13 cellular contexts compared by ENCODE assay signal in genomic region chr20:49794336-49795124, GRCh38. TPM values are rescaled to one million over a fixed set of nuclear protein-coding genes. Genes with fewer than 3 reads are reported as not detected.
DNase-seq lines count a peak whose midpoint lies in the region; ATAC-seq and TF ChIP-seq lines count a peak whose summit lies in the region.
"Had no signal": no experiment of that assay in that cellular context is flagged by ENCODE, and none has a peak within 500 bp of the region (broad histone marks: within the 10 kb centered on the region; RNA-seq: fewer than 3 reads in every experiment).

No MANE protein-coding gene starts in this region.

- TF ChIP-seq CTCF in esophagus squamous epithelium (IDR thresholded peaks at IDR 0.05): no peak

- peak overlapping the region; percentile 9 for H3K27ac Mint-ChIP-seq in stimulated activated memory B cell treated with anti-CD40 and anti-IgM and Interleukin-4, amounts not matched to agents 10 μg/mL and 1 μg/mL and 100 μg/mL, for 72 hours

- peaks cover 5 to 31% (median 13%) of the 10 kb centered on the region in 3 donors for H3K4me1 ChIP-seq in esophagus squamous epithelium

- in situ Hi-C loops in ACHN (cut with HindIII; ENCODE audit: low pct_ligation_motif_present, low pct_unique_long_range_greater_than_20kb, low sequenced_read_pairs): no loop called here

- no peaks in the 10 kb centered on the region for H3K36me3 ChIP-seq in esophagus squamous epithelium

- H3K4me3 ChIP-seq in esophagus squamous epithelium: no peak overlapping the region
- H3K4me3 ChIP-seq: SK-N-MC had no signal

- 44 to 62% methylated on average over 10 of the region's 10 CpGs for WGBS in esophagus squamous epithelium, 2 donors

- ATAC-seq in activated CD4-positive, CD25-positive, alpha-beta regulatory T cell treated with anti-CD3 and anti-CD28 coated beads, Interleukin-2, amount 50 U/mL, for 24 hours: peak; percentile 74 to 90
- ATAC-seq in stimulated activated memory B cell treated with anti-CD40 and anti-IgM and Interleukin-4, amounts not matched to agents 10 μg/mL and 1 μg/mL and 100 μg/mL, for 72 hours: peak; percentile 75

- H3K27me3 ChIP-seq in esophagus squamous epithelium: no peaks in the 10 kb centered on the region

- intact Hi-C loops in esophagus squamous epithelium (cut with DNase I): no loop called here

- H3K4me1 Mint-ChIP-seq in stimulated activated memory B cell treated with anti-CD40 and anti-IgM and Interleukin-4, amounts not matched to agents 10 μg/mL and 1 μg/mL and 100 μg/mL, for 72 hours: peaks cover 48% of the 10 kb centered on the region

- TF ChIP-seq POLR2A in esophagus squamous epithelium (IDR thresholded peaks at IDR 0.05): no peak

- peak overlapping the region; percentile 34 to 75 (median 62) for H3K27ac ChIP-seq in esophagus squamous epithelium
- H3K27ac ChIP-seq: KMS-11, SK-N-MC had no signal

- no peaks in the 10 kb centered on the region for H3K9me3 ChIP-seq in esophagus squamous epithelium

- H3K27me3 Mint-ChIP-seq in stimulated activated memory B cell treated with anti-CD40 and anti-IgM and Interleukin-4, amounts not matched to agents 10 μg/mL and 1 μg/mL and 100 μg/mL, for 72 hours: no peaks in the 10 kb centered on the region

- DNase-seq in activated CD4-positive, CD25-positive, alpha-beta regulatory T cell (lab: John Stamatoyannopoulos, UW): no peak
- peak; percentile 75 for DNase-seq in SKM-1 (lab: John Stamatoyannopoulos, UW; ENCODE audit: unreplicated experiment)
- DNase-seq in esophagus squamous epithelium (lab: John Stamatoyannopoulos, UW): no peak
- DNase-seq in ACHN: no peak
- DNase-seq in RKO (ENCODE audit: low spot score): no peak
- DNase-seq in NCI-H345 treated with DMSO at 0.1 percent for 48 hours (lab: John Stamatoyannopoulos, UW; ENCODE audit: unreplicated experiment): no peak
- DNase-seq: activated CD4-positive, alpha-beta T cell treated with anti-CD3 and anti-CD28 coated beads, Interleukin-2, amount 50 U/mL, for 48 hours; GOT3; NCI-H524 had no signal

- no peaks in the 10 kb centered on the region for H3K9me3 Mint-ChIP-seq in stimulated activated memory B cell treated with anti-CD40 and anti-IgM and Interleukin-4, amounts not matched to agents 10 μg/mL and 1 μg/mL and 100 μg/mL, for 72 hours

- no peak overlapping the region for H3K4me3 Mint-ChIP-seq in stimulated activated memory B cell treated with anti-CD40 and anti-IgM and Interleukin-4, amounts not matched to agents 10 μg/mL and 1 μg/mL and 100 μg/mL, for 72 hours

- H3K36me3 Mint-ChIP-seq in stimulated activated memory B cell treated with anti-CD40 and anti-IgM and Interleukin-4, amounts not matched to agents 10 μg/mL and 1 μg/mL and 100 μg/mL, for 72 hours: no peaks in the 10 kb centered on the region

RNA-seq across cellular contexts. Expression of gene SLC9A8, which starts 18.1 kb away (rescaled TPM):
- 10 to 100 TPM; 11.5 to 14.1 (median 11.9) TPM for total RNA-seq in esophagus squamous epithelium
